17 cellular contexts compared by ENCODE assay signal in the genomic region with DNA sequence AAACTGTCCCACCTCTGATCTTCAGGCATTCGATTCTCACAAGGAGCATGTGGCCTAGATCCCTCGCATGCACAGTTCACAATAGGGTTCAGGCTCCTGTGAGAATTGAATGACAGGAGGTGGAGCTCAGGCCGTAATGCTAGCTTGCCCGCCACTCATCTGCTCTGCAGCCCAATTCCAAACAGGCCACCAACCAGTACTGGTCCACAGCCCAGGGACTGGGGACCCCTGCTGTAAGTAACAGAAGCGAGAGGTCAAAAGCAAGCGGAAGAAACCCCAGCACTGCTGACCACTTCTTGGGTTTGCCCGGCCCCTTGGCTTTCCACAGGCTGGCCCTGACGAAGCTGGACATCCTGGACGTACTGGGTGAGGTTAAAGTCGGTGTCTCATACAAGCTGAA. TPM values are rescaled to one million over a fixed set of nuclear protein-coding genes. Genes with fewer than 3 reads are reported as not detected.
DNase-seq lines count a peak whose midpoint lies in the region; ATAC-seq and TF ChIP-seq lines count a peak whose summit lies in the region.
"Had no signal": no experiment of that assay in that cellular context is flagged by ENCODE, and none has a peak within 500 bp of the region (broad histone marks: within the 10 kb centered on the region; RNA-seq: fewer than 3 reads in every experiment).

No MANE protein-coding gene starts in this region.

- H3K9me3 Mint-ChIP-seq in neural crest cell = no peaks in the 10 kb centered on the region
- H3K9me3 Mint-ChIP-seq: CD4-positive, CD25-positive, alpha-beta regulatory T cell; H9 had no signal

- no peaks in the 10 kb centered on the region for H3K27me3 ChIP-seq in left ventricle myocardium inferior (ENCODE audit: low read depth)
- H3K27me3 ChIP-seq in tibial artery = no peaks in the 10 kb centered on the region
- no peaks in the 10 kb centered on the region for H3K27me3 ChIP-seq in vagina
- H3K27me3 ChIP-seq: BLaER1 treated with 17β-estradiol and CSF1 and Interleukin-3, amounts not matched to agents 10 nM and 100 nM had no signal

- intact Hi-C loops in Right ventricle myocardium inferior (cut with DNase I) = no loop called here
- intact Hi-C loops in left ventricle myocardium inferior (cut with micrococcal nuclease) = no loop called here
- intact Hi-C loops in tibial artery (cut with DNase I; ENCODE audit: low total_unique reads) = no loop called here
- intact Hi-C loops in vagina (cut with DNase I) = no loop called here

- H3K4me1 ChIP-seq in left ventricle myocardium inferior (peaks cover 14% of the 10 kb centered on the region), tibial artery (peaks cover 6 to 48% (median 23%) of the 10 kb centered on the region in 4 donors), vagina (peaks cover 33% of the 10 kb centered on the region)

- peaks cover 64% of the 10 kb centered on the region for H3K36me3 ChIP-seq in left ventricle myocardium inferior
- peaks cover 47 to 58% (median 57%) of the 10 kb centered on the region in 3 donors for H3K36me3 ChIP-seq in tibial artery
- H3K36me3 ChIP-seq in vagina = no peaks in the 10 kb centered on the region
- H3K36me3 ChIP-seq: BLaER1 treated with 17β-estradiol and CSF1 and Interleukin-3, amounts not matched to agents 10 nM and 100 nM had no signal

- TF ChIP-seq CTCF in left ventricle myocardium inferior (IDR thresholded peaks at IDR 0.05; ENCODE audit: borderline replicate concordance) (no peak), RWPE1 (conservative IDR thresholded peaks at IDR 0.05; ENCODE audit: low read depth) (no peak), neural crest cell (conservative IDR thresholded peaks at IDR 0.05) (no peak), tibial artery (IDR thresholded peaks at IDR 0.05) (no peak), vagina (IDR thresholded peaks at IDR 0.05) (no peak)

- no peaks in the 10 kb centered on the region for H3K9me3 ChIP-seq in left ventricle myocardium inferior (replicated peaks)
- H3K9me3 ChIP-seq in tibial artery = no peaks in the 10 kb centered on the region
- H3K9me3 ChIP-seq in vagina = no peaks in the 10 kb centered on the region

- H3K4me3 ChIP-seq in left ventricle myocardium inferior (no peak overlapping the region), tibial artery (no peak overlapping the region), vagina (no peak overlapping the region)
- H3K4me3 ChIP-seq: BLaER1 treated with 17β-estradiol and CSF1 and Interleukin-3, amounts not matched to agents 10 nM and 100 nM; GM12878 had no signal

- no peaks in the 10 kb centered on the region for H3K27me3 Mint-ChIP-seq in neural crest cell (ENCODE audit: low read depth)
- H3K27me3 Mint-ChIP-seq: CD4-positive, CD25-positive, alpha-beta regulatory T cell had no signal

- peak; percentile 66 for DNase-seq in Right ventricle myocardium inferior (ENCODE audit: missing footprints)
- no peak for DNase-seq in left ventricle myocardium inferior
- no peak for DNase-seq in RWPE1 (ENCODE audit: low spot score)
- DNase-seq in neural crest cell (ENCODE audit: low read depth, low spot score) = no peak
- DNase-seq in tibial artery = no peak
- no peak for DNase-seq in vagina (ENCODE audit: extremely low spot score in 2 of 2)
- DNase-seq in NCI-H82 (lab: John Stamatoyannopoulos, UW) = no peak
- no peak for DNase-seq in kidney glomerular epithelial cell (lab: John Stamatoyannopoulos, UW)
- DNase-seq: AML-193; Calu3; CD4-positive, CD25-positive, alpha-beta regulatory T cell; DMS 273 treated with DMSO at 0.1 percent for 48 hours; DMS79; GOT3; H9 had no signal

- CTCF ChIA-PET in RWPE1 (lab: Yijun Ruan, JAX) = interaction anchor here (1.3 kb wide), 1 partner anchor 21 kb away, joined by 5 read pairs; no protein-coding TSS in a partner anchor

- no peak for TF ChIP-seq POLR2A in vagina (IDR thresholded peaks at IDR 0.05)

- peak overlapping the region; percentile 62 for H3K27ac Mint-ChIP-seq in neural crest cell (ENCODE audit: unreplicated experiment)
- H3K27ac Mint-ChIP-seq: H9 had no signal

- H3K36me3 Mint-ChIP-seq in neural crest cell (ENCODE audit: low read depth) = no peaks in the 10 kb centered on the region

- no peak for ATAC-seq in Right ventricle myocardium inferior
- ATAC-seq: GM12878 had no signal

- H3K4me3 Mint-ChIP-seq in neural crest cell = no peak overlapping the region
- H3K4me3 Mint-ChIP-seq: CD4-positive, CD25-positive, alpha-beta regulatory T cell; H9 had no signal

- H3K4me1 Mint-ChIP-seq in neural crest cell = peaks cover 32% of the 10 kb centered on the region

- no peak overlapping the region for H3K27ac ChIP-seq in left ventricle myocardium inferior (replicated peaks)
- H3K27ac ChIP-seq in RWPE1 = peak overlapping the region; percentile 94
- H3K27ac ChIP-seq in tibial artery = peak overlapping the region; percentile 97 to 98
- H3K27ac ChIP-seq in vagina = no peak overlapping the region
- H3K27ac ChIP-seq: BLaER1 treated with 17β-estradiol and CSF1 and Interleukin-3, amounts not matched to agents 10 nM and 100 nM had no signal

- POLR2A ChIA-PET in RWPE1 (lab: Yijun Ruan, JAX; ENCODE audit: low non-redundant PET) = no interaction called here

RNA-seq across cellular contexts. Expression of a gene that starts 8.5 kb away (rescaled TPM):
- total RNA-seq in Right ventricle myocardium inferior (54.4 TPM), left ventricle myocardium inferior (55.6 TPM), neural crest cell (109 and 121 TPM in 2 replicates), vagina (284 TPM)

RNA-seq across cellular contexts. Expression of a gene that starts 20.5 kb away (rescaled TPM):
- total RNA-seq in Right ventricle myocardium inferior = 191 TPM
- total RNA-seq in left ventricle myocardium inferior = 218 TPM
- total RNA-seq in neural crest cell = 4.4 and 5.0 TPM in 2 replicates
- total RNA-seq in vagina = 10.3 TPM

RNA-seq across cellular contexts. Expression of a gene that starts 51.1 kb away (rescaled TPM):
- total RNA-seq in Right ventricle myocardium inferior (134 TPM), left ventricle myocardium inferior (144 TPM), neural crest cell (179 and 191 TPM in 2 replicates), vagina (92.8 TPM)

RNA-seq across cellular contexts. Expression of a gene that starts 55.1 kb away (rescaled TPM):
- total RNA-seq in Right ventricle myocardium inferior = 31.1 TPM
- total RNA-seq in left ventricle myocardium inferior = 28.5 TPM
- 60.6 and 61.7 TPM in 2 replicates for total RNA-seq in neural crest cell
- total RNA-seq in vagina = 49.1 TPM

RNA-seq across cellular contexts. Expression of a gene that starts 56.4 kb away (rescaled TPM):
- total RNA-seq in Right ventricle myocardium inferior (5.6 TPM), left ventricle myocardium inferior (5.7 TPM), neural crest cell (2.2 and 2.7 TPM in 2 replicates), vagina (7.6 TPM)

Comparison
In these comparisons a context has a peak if more than half of its experiments do, and no peak if none do; other contexts are left out.
1. H3K27ac ChIP-seq: peak in RWPE1 (single experiment) and tibial artery (2 of 2); none in left ventricle myocardium inferior (single experiment) and vagina (single experiment).
2. RNA of a gene that starts 20.5 kb away (total RNA-seq): 218 TPM in left ventricle myocardium inferior (single experiment) and 191 TPM in Right ventricle myocardium inferior (single experiment); 10.3 TPM in vagina (single experiment) and 4.4 to 5.0 TPM in neural crest cell; every median in the first group is over 10 times any median in the second.